In the genomic region with DNA sequence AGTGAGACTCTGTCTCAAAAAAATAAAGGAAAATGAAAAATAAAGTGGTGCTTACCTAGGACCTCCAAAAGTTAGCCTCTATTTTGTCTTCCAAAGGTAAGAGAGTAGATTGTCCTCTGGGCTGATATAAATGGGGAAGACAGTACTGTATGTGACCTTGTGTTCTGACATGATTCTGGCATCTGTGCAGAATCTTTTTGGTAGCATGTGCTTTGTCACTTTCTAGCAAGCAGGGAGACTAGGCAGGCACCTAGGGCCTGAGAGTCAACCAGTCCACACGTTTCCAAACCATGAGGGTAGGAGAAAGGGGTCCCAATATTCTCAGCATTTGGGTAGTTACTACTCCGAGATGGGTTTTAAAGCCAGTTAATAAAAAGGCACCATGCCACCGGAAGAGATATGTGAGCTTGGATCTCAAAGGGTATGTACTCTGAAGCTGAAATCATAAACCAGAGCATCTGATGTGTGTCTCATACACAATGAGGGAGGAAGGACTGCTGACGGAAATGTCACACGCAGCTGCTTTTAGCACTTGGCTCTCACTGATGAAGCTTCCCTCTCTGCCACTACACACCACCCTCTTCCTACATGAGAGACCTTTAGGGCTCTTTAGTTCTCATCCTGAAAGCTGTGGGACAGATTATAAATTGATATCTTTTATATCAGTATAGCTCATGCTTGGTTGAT, we compare ENCODE assay signal across 23 cellular contexts. TPM values are rescaled to one million over a fixed set of nuclear protein-coding genes. Genes with fewer than 3 reads are reported as not detected.
DNase-seq lines count a peak whose midpoint lies in the region; ATAC-seq and TF ChIP-seq lines count a peak whose summit lies in the region.
"Had no signal": no experiment of that assay in that cellular context is flagged by ENCODE, and none has a peak within 500 bp of the region (broad histone marks: within the 10 kb centered on the region; RNA-seq: fewer than 3 reads in every experiment).

No MANE protein-coding gene starts in this region.

- peak; percentile 90 for ATAC-seq in Right ventricle myocardium inferior
- ATAC-seq in lung (ENCODE audit: insufficient read depth, low FRiP score), result peak; percentile 34
- peak; percentile 45 for ATAC-seq in upper lobe of right lung
- no peak for ATAC-seq in HG03571 (IDR thresholded peaks at IDR 0.05; ENCODE audit: unreplicated experiment)
- ATAC-seq: activated T-cell treated with anti-CD3 and anti-CD28 coated beads, Interleukin-2, amount 50 U/mL, for 72 hours; pancreas; PC-3 had no signal

- H3K27ac Mint-ChIP-seq in dendritic cell treated with granulocyte-macrophage colony-stimulating factor and Interleukin-4, amounts not matched to agents 40 ng/mL and 50 ng/mL, for 4 days, result peak overlapping the region; percentile 70
- H3K27ac Mint-ChIP-seq: activated naive CD8-positive, alpha-beta T cell; activated T-cell treated with anti-CD3 and anti-CD28 coated beads, Interleukin-2, amount 50 U/mL, for 72 hours; T-helper 2 cell treated with Interferon-gamma antibody and Interleukin-4, amounts not matched to agents 5 μg/mL and 100 μg/mL, for 36 hours had no signal

- H3K27ac ChIP-seq in lung (ENCODE audit: low read depth in 1 of 2, low read length in 1 of 2) (peak overlapping the region in 1 of 2 donors; percentile 76), upper lobe of right lung (no peak overlapping the region), stomach (no peak overlapping the region), WERI-Rb-1 (no peak overlapping the region)
- H3K27ac ChIP-seq: 22Rv1, C4-2B, pancreas, thoracic aorta had no signal

- H3K36me3 ChIP-seq in lung (ENCODE audit: control insufficient read depth in 2 of 2, insufficient read depth in 2 of 2, low read length in 2 of 2) (no peaks in the 10 kb centered on the region), upper lobe of right lung (no peaks in the 10 kb centered on the region), stomach (no peaks in the 10 kb centered on the region), WERI-Rb-1 (no peaks in the 10 kb centered on the region)
- H3K36me3 ChIP-seq: pancreas had no signal

- no peaks in the 10 kb centered on the region for H3K27me3 Mint-ChIP-seq in dendritic cell treated with granulocyte-macrophage colony-stimulating factor and Interleukin-4, amounts not matched to agents 40 ng/mL and 50 ng/mL, for 4 days
- H3K27me3 Mint-ChIP-seq: activated naive CD8-positive, alpha-beta T cell had no signal

- H3K4me1 Mint-ChIP-seq in dendritic cell treated with granulocyte-macrophage colony-stimulating factor and Interleukin-4, amounts not matched to agents 40 ng/mL and 50 ng/mL, for 4 days (ENCODE audit: low read depth), result peaks cover 39% of the 10 kb centered on the region

- 52 to 63% methylated on average over 5 of the region's 5 CpGs for WGBS in lung, 2 donors
- WGBS in stomach, 5 donors, result 79 to 89% (median 87%) methylated on average over 5 of the region's 5 CpGs

- no peak for DNase-seq in Right ventricle myocardium inferior (ENCODE audit: missing footprints)
- DNase-seq in cardiac septum (ENCODE audit: low spot score), result no peak
- DNase-seq in lung (ENCODE audit: low spot score), result no peak
- DNase-seq in upper lobe of right lung, result no peak
- DNase-seq in stomach, result no peak
- DNase-seq in WERI-Rb-1, result no peak
- DNase-seq: activated T-cell treated with anti-CD3 and anti-CD28 coated beads, Interleukin-2, amount 50 U/mL, for 72 hours; DMS53; foreskin fibroblast; HCEC 1CT; NCI-H1048; NCI-H526 treated with DMSO at 0.1 percent for 48 hours; pancreas; PC-3; small intestine; stimulated activated CD4-positive, alpha-beta T cell treated with anti-CD3 and anti-CD28 coated beads, Interleukin-4, amount 100 ng/mL, for 4 hours had no signal

- no peaks in the 10 kb centered on the region for H3K36me3 Mint-ChIP-seq in dendritic cell treated with granulocyte-macrophage colony-stimulating factor and Interleukin-4, amounts not matched to agents 40 ng/mL and 50 ng/mL, for 4 days (ENCODE audit: low read depth)

- H3K4me1 ChIP-seq in lung (ENCODE audit: control insufficient read depth in 2 of 2, insufficient read depth in 2 of 2, low read length in 2 of 2) (peaks cover 2 to 8% of the 10 kb centered on the region in 2 donors), upper lobe of right lung (peaks cover 7% of the 10 kb centered on the region), stomach (peaks cover 0 to 21% (median 0%) of the 10 kb centered on the region in 4 donors)
- H3K4me1 ChIP-seq: pancreas had no signal

- no peaks in the 10 kb centered on the region for H3K9me3 Mint-ChIP-seq in dendritic cell treated with granulocyte-macrophage colony-stimulating factor and Interleukin-4, amounts not matched to agents 40 ng/mL and 50 ng/mL, for 4 days
- H3K9me3 Mint-ChIP-seq: activated T-cell treated with anti-CD3 and anti-CD28 coated beads, Interleukin-2, amount 50 U/mL, for 72 hours; T-helper 2 cell treated with Interferon-gamma antibody and Interleukin-4, amounts not matched to agents 5 μg/mL and 100 μg/mL, for 36 hours had no signal

- H3K27me3 ChIP-seq in lung (ENCODE audit: control insufficient read depth, insufficient read depth) (no peaks in the 10 kb centered on the region), upper lobe of right lung (no peaks in the 10 kb centered on the region), stomach (no peaks in the 10 kb centered on the region), WERI-Rb-1 (ENCODE audit: insufficient read depth, low read depth, severe bottlenecking) (no peaks in the 10 kb centered on the region)
- H3K27me3 ChIP-seq: pancreas had no signal

- H3K4me3 Mint-ChIP-seq in dendritic cell treated with granulocyte-macrophage colony-stimulating factor and Interleukin-4, amounts not matched to agents 40 ng/mL and 50 ng/mL, for 4 days, result no peak overlapping the region
- H3K4me3 Mint-ChIP-seq: activated naive CD8-positive, alpha-beta T cell; activated T-cell treated with anti-CD3 and anti-CD28 coated beads, Interleukin-2, amount 50 U/mL, for 72 hours; T-helper 2 cell treated with Interferon-gamma antibody and Interleukin-4, amounts not matched to agents 5 μg/mL and 100 μg/mL, for 36 hours had no signal

- no peak for TF ChIP-seq CTCF in lung (IDR thresholded peaks at IDR 0.05; ENCODE audit: control extremely low read depth, extremely low read depth)
- no peak for TF ChIP-seq CTCF in upper lobe of right lung (IDR thresholded peaks at IDR 0.05)
- no peak for TF ChIP-seq CTCF in stomach (IDR thresholded peaks at IDR 0.05)
- no peak for TF ChIP-seq CTCF in WERI-Rb-1 (IDR thresholded peaks at IDR 0.05; ENCODE audit: low read depth, low read length)

- TF ChIP-seq EP300 in stomach (IDR thresholded peaks at IDR 0.05), result no peak

- no peak overlapping the region for H3K4me3 ChIP-seq in lung
- H3K4me3 ChIP-seq in upper lobe of right lung, result no peak overlapping the region
- H3K4me3 ChIP-seq in stomach, result no peak overlapping the region
- H3K4me3 ChIP-seq in WERI-Rb-1 (ENCODE audit: low read depth, low read length), result no peak overlapping the region
- H3K4me3 ChIP-seq: pancreas, thoracic aorta had no signal

- intact Hi-C loops in Right ventricle myocardium inferior (cut with DNase I) (loop anchor here (2.0 kb wide), 1 partner anchor 16 kb away; no protein-coding TSS in a partner anchor), cardiac septum (cut with DNase I) (loop anchor here (2.0 kb wide), 1 partner anchor 14 kb away; no protein-coding TSS in a partner anchor), upper lobe of right lung (cut with DNase I) (no loop called here), stomach (cut with DNase I; ENCODE audit: low total_unique reads) (no loop called here)
- intact Hi-C loops in dendritic cell treated with granulocyte-macrophage colony-stimulating factor and Interleukin-4, amounts not matched to agents 40 ng/mL and 50 ng/mL, for 4 days (cut with micrococcal nuclease), result no loop called here

- H3K9me3 ChIP-seq in lung (ENCODE audit: control insufficient read depth in 2 of 2, insufficient read depth in 1 of 2, low read length in 1 of 2) (no peaks in the 10 kb centered on the region), upper lobe of right lung (no peaks in the 10 kb centered on the region), stomach (no peaks in the 10 kb centered on the region), WERI-Rb-1 (ENCODE audit: severe bottlenecking) (no peaks in the 10 kb centered on the region)
- H3K9me3 ChIP-seq: pancreas, thoracic aorta had no signal

- no peak for TF ChIP-seq POLR2A in stomach (IDR thresholded peaks at IDR 0.05)

RNA-seq across cellular contexts. Expression of gene SLC16A1, which starts 27.0 kb away (rescaled TPM):
- total RNA-seq in Right ventricle myocardium inferior (137 TPM), cardiac septum (119 TPM), lung (10 to 100 TPM in 1 of 2 donors, 1 to 10 TPM in 1; 10.0 to 27.6 TPM), upper lobe of right lung (8.6 TPM), stomach (100 to 1,000 TPM in 1 of 5 donors, 10 to 100 TPM in 4; 12.5 to 127 (median 32.6) TPM)
- polyA plus RNA-seq in lung (1 to 10 TPM; 2.4 to 6.4 TPM), stomach (1 to 10 TPM; 4.9 to 10.0 (median 7.8) TPM)

Comparison
In these comparisons a context has a peak if more than half of its experiments do, and no peak if none do; other contexts are left out.
1. intact Hi-C loops: an anchor here in Right ventricle myocardium inferior (2.0 kb wide) and cardiac septum (2.0 kb wide); none called in dendritic cell treated with granulocyte-macrophage colony-stimulating factor and Interleukin-4, amounts not matched to agents 40 ng/mL and 50 ng/mL, for 4 days, upper lobe of right lung and stomach.